In genomic region chr1:1306661-1307260, GRCh38 we compare ENCODE assay signal across 8 cellular contexts. TPM values are rescaled to one million over a fixed set of nuclear protein-coding genes. Genes with fewer than 3 reads are reported as not detected.
DNase-seq lines count a peak whose midpoint lies in the region; ATAC-seq and TF ChIP-seq lines count a peak whose summit lies in the region.

No MANE protein-coding gene starts in this region.

- peaks cover 40 to 45% of the 10 kb centered on the region in 2 donors for H3K4me1 ChIP-seq in adrenal gland (replicated peaks in 1 of 2)
- peaks cover 0 to 35% (median 19%) of the 10 kb centered on the region in 4 donors for H3K4me1 ChIP-seq in right lobe of liver
- peaks cover 32 to 57% (median 50%) of the 10 kb centered on the region in 4 donors for H3K4me1 ChIP-seq in transverse colon

- no peaks in the 10 kb centered on the region for H3K36me3 Mint-ChIP-seq in activated T-cell treated with anti-CD3 and anti-CD28 coated beads, Interleukin-2, amount 50 U/mL, for 4 hours (ENCODE audit: insufficient read depth)

- no peaks in the 10 kb centered on the region for H3K27me3 Mint-ChIP-seq in activated T-cell treated with anti-CD3 and anti-CD28 coated beads, Interleukin-2, amount 50 U/mL, for 4 hours (ENCODE audit: low read depth)

- DNase-seq in activated T-cell treated with anti-CD3 and anti-CD28 coated beads, Interleukin-2, amount 50 U/mL, for 4 hours = no peak
- DNase-seq in activated T-cell treated with anti-CD3 and anti-CD28 coated beads for 4 hours = no peak
- no peak for DNase-seq in adrenal gland
- DNase-seq in right lobe of liver = no peak
- no peak for DNase-seq in transverse colon
- no peak for DNase-seq in GF-D8 (lab: John Stamatoyannopoulos, UW)
- DNase-seq in EL = no peak

- TF ChIP-seq POLR2A in adrenal gland (IDR thresholded peaks at IDR 0.05) = no peak
- TF ChIP-seq POLR2A in right lobe of liver (IDR thresholded peaks at IDR 0.05) = no peak
- no peak for TF ChIP-seq POLR2A in transverse colon (IDR thresholded peaks at IDR 0.05)

- peak overlapping the region; percentile 82 for H3K4me3 Mint-ChIP-seq in activated T-cell treated with anti-CD3 and anti-CD28 coated beads, Interleukin-2, amount 50 U/mL, for 4 hours

- no peak for TF ChIP-seq EP300 in transverse colon (IDR thresholded peaks at IDR 0.05; ENCODE audit: low read depth)

- no peak for TF ChIP-seq CTCF in adrenal gland (IDR thresholded peaks at IDR 0.05)
- no peak for TF ChIP-seq CTCF in right lobe of liver (IDR thresholded peaks at IDR 0.05)
- no peak for TF ChIP-seq CTCF in transverse colon (IDR thresholded peaks at IDR 0.05)

- peaks cover 22% of the 10 kb centered on the region for H3K4me1 Mint-ChIP-seq in activated T-cell treated with anti-CD3 and anti-CD28 coated beads, Interleukin-2, amount 50 U/mL, for 4 hours (ENCODE audit: low read depth)

- H3K27ac ChIP-seq in adrenal gland = peak overlapping the region in 1 of 5 donors; percentile 96
- no peak overlapping the region for H3K27ac ChIP-seq in right lobe of liver
- peak overlapping the region; percentile 92 to 97 (median 96) for H3K27ac ChIP-seq in transverse colon

- in situ Hi-C loops in transverse colon (cut with MboI; ENCODE audit: low pct_ligation_motif_present in 1 of 4, low pct_unique_long_range_greater_than_20kb in 1 of 4, low sequenced_read_pairs in 3 of 4) = no loop called here

- H3K9me3 ChIP-seq in adrenal gland (replicated peaks in 1 of 3) (no peaks in the 10 kb centered on the region), right lobe of liver (no peaks in the 10 kb centered on the region), transverse colon (no peaks in the 10 kb centered on the region)

- intact Hi-C loops in adrenal gland (cut with DNase I) = no loop called here
- intact Hi-C loops in right lobe of liver (cut with DNase I) = no loop called here
- intact Hi-C loops in transverse colon (cut with DNase I; ENCODE audit: low total_unique reads) = no loop called here

- H3K4me3 ChIP-seq in adrenal gland (peak overlapping the region in 3 of 4 donors; percentile 32 to 97 (median 56)), right lobe of liver (peak overlapping the region; percentile 66 to 92 (median 71)), transverse colon (peak overlapping the region; percentile 67 to 95 (median 78))

- H3K36me3 ChIP-seq in adrenal gland (replicated peaks in 1 of 2) = peaks cover 0 to 19% of the 10 kb centered on the region in 2 donors
- peaks cover 0 to 9% (median 0%) of the 10 kb centered on the region in 4 donors for H3K36me3 ChIP-seq in right lobe of liver
- no peaks in the 10 kb centered on the region for H3K36me3 ChIP-seq in transverse colon

- H3K27me3 ChIP-seq in adrenal gland (no peaks in the 10 kb centered on the region), right lobe of liver (no peaks in the 10 kb centered on the region), transverse colon (no peaks in the 10 kb centered on the region)

- H3K9me3 Mint-ChIP-seq in activated T-cell treated with anti-CD3 and anti-CD28 coated beads, Interleukin-2, amount 50 U/mL, for 4 hours = no peaks in the 10 kb centered on the region

- WGBS in adrenal gland, 4 donors = 28 to 50% (median 33%) methylated on average over 12 to 27 of the region's 27 CpGs
- WGBS in right lobe of liver (ENCODE audit: insufficient coverage, low coverage, low lambda C conversion rate, missing lambda C conversion rate) = 51% methylated on average over 4 of the region's 27 CpGs
- WGBS in transverse colon (ENCODE audit: low coverage in 1 of 2), 2 donors = 33% methylated on average over 27 of the region's 27 CpGs; no CpG with 5 or more reads in 1 of the 2 donors

- ATAC-seq in activated T-cell treated with anti-CD3 and anti-CD28 coated beads, Interleukin-2, amount 50 U/mL, for 4 hours = no peak
- no peak for ATAC-seq in right lobe of liver
- no peak for ATAC-seq in GM21528 (IDR thresholded peaks at IDR 0.05; ENCODE audit: low FRiP score, unreplicated experiment)

RNA-seq across cellular contexts. Expression of gene ACAP3, which starts 1.0 kb away (rescaled TPM):
- 10 to 100 TPM; 28.4 to 37.6 (median 30.1) TPM for total RNA-seq in activated T-cell treated with anti-CD3 and anti-CD28 coated beads, Interleukin-2, amount 50 U/mL, for 4 hours
- total RNA-seq in adrenal gland = 10 to 100 TPM; 19.6 to 81.5 (median 40.8) TPM
- polyA plus RNA-seq in adrenal gland = 100 to 1,000 TPM in 2 of 3 donors, 1 to 10 TPM in 1; 5.0 to 385 (median 138) TPM
- total RNA-seq in right lobe of liver = 10 to 100 TPM; 20.1 to 28.0 (median 22.0) TPM
- 100 to 1,000 TPM in 2 of 4 donors, 10 to 100 TPM in 2; 52.4 to 190 (median 99.5) TPM for total RNA-seq in transverse colon

RNA-seq across cellular contexts. Expression of gene PUSL1, which starts 1.6 kb away (rescaled TPM):
- total RNA-seq in activated T-cell treated with anti-CD3 and anti-CD28 coated beads, Interleukin-2, amount 50 U/mL, for 4 hours = 10 to 100 TPM; 38.9 to 40.7 (median 39.5) TPM
- total RNA-seq in adrenal gland (10 to 100 TPM; 14.2 to 43.8 (median 26.1) TPM), right lobe of liver (10 to 100 TPM in 2 of 6 experiments, 1 to 10 TPM in 4; 5.6 to 21.6 (median 8.4) TPM), transverse colon (10 to 100 TPM in 3 of 4 donors, 1 to 10 TPM in 1; 7.0 to 35.9 (median 20.5) TPM)
- 10 to 100 TPM in 2 of 3 donors, 1 to 10 TPM in 1; 2.5 to 43.4 (median 32.2) TPM for polyA plus RNA-seq in adrenal gland

RNA-seq across cellular contexts. Expression of gene INTS11, which starts 17.7 kb away (rescaled TPM):
- total RNA-seq in activated T-cell treated with anti-CD3 and anti-CD28 coated beads, Interleukin-2, amount 50 U/mL, for 4 hours = 100 to 1,000 TPM; 164 to 181 (median 172) TPM
- 100 to 1,000 TPM in 2 of 8 donors, 10 to 100 TPM in 6; 53.0 to 129 (median 79.1) TPM for total RNA-seq in adrenal gland
- polyA plus RNA-seq in adrenal gland = 100 to 1,000 TPM in 2 of 3 donors, 10 to 100 TPM in 1; 87.7 to 601 (median 316) TPM
- 10 to 100 TPM; 35.1 to 52.4 (median 43.5) TPM for total RNA-seq in right lobe of liver
- 100 to 1,000 TPM; 118 to 424 (median 140) TPM for total RNA-seq in transverse colon

RNA-seq across cellular contexts. Expression of gene CPTP, which starts 17.8 kb away (rescaled TPM):
- total RNA-seq in activated T-cell treated with anti-CD3 and anti-CD28 coated beads, Interleukin-2, amount 50 U/mL, for 4 hours = 10 to 100 TPM; 16.0 to 18.4 (median 18.1) TPM
- total RNA-seq in adrenal gland = 10 to 100 TPM; 21.2 to 53.0 (median 31.1) TPM
- polyA plus RNA-seq in adrenal gland = 10 to 100 TPM in 2 of 3 donors, 1 to 10 TPM in 1; 2.9 to 45.8 (median 27.5) TPM
- 10 to 100 TPM; 26.9 to 57.7 (median 33.1) TPM for total RNA-seq in right lobe of liver
- total RNA-seq in transverse colon = 100 to 1,000 TPM in 1 of 4 donors, 10 to 100 TPM in 3; 48.0 to 134 (median 77.7) TPM

RNA-seq across cellular contexts. Expression of gene TAS1R3, which starts 24.3 kb away (rescaled TPM):
- total RNA-seq in activated T-cell treated with anti-CD3 and anti-CD28 coated beads, Interleukin-2, amount 50 U/mL, for 4 hours = under 1 TPM; 0.15 to 0.29 (median 0.19) TPM
- under 1 TPM; 0.25 to 0.86 (median 0.58) TPM for total RNA-seq in adrenal gland
- under 1 TPM; 0.05 to 0.72 (median 0.61) TPM for polyA plus RNA-seq in adrenal gland
- 1 to 10 TPM in 2 of 6 experiments, under 1 TPM in 4; 0.10 to 2.7 (median 0.33) TPM for total RNA-seq in right lobe of liver
- total RNA-seq in transverse colon = 1 to 10 TPM in 2 of 4 donors, under 1 TPM in 1, not detected in 1; 0.40 to 2.0 (median 1.9) TPM

Comparison
In these comparisons a context has a peak if more than half of its experiments do, and no peak if none do; other contexts are left out.
1. H3K27ac ChIP-seq: peak in transverse colon (4 of 4); none in right lobe of liver (0 of 3).
2. Peak in every context shown above with its lines, with median percentiles within 50 percentile points of each other: H3K4me3 ChIP-seq.